ENCODE assay signal across 8 cellular contexts in genomic region chr17:67386965-67387551, GRCh38. TPM values are rescaled to one million over a fixed set of nuclear protein-coding genes. Genes with fewer than 3 reads are reported as not detected.
A peak's percentile ranks its signal among the peaks of the same experiment; 100 is the strongest.
DNase-seq lines count a peak whose midpoint lies in the region; ATAC-seq and TF ChIP-seq lines count a peak whose summit lies in the region.

No MANE protein-coding gene starts in this region.

- H3K9me3 ChIP-seq in DND-41 (ENCODE audit: insufficient read depth, low read length, severe bottlenecking), result no peaks in the 10 kb centered on the region

- no peaks in the 10 kb centered on the region for H4K20me1 ChIP-seq in DND-41 (ENCODE audit: insufficient read depth, low read length)

- H3K4me2 ChIP-seq in DND-41 (ENCODE audit: insufficient read depth, low read length), result no peak overlapping the region

- intact Hi-C loops in left colon (cut with DNase I, micrococcal nuclease), result no loop called here

- peaks cover 38% of the 10 kb centered on the region for H3K36me3 Mint-ChIP-seq in T-cell

- no peaks in the 10 kb centered on the region for H3K27me3 Mint-ChIP-seq in T-cell

- no peaks in the 10 kb centered on the region for H3K9me3 Mint-ChIP-seq in T-cell

- H3K4me1 ChIP-seq in DND-41 (ENCODE audit: insufficient read depth, low read length), result peaks cover 8% of the 10 kb centered on the region

- peaks cover 8% of the 10 kb centered on the region; the same call in 1 of the 2 replicates for H3K79me2 ChIP-seq in DND-41 (ENCODE audit: insufficient read depth, low read length)

- POLR2A ChIA-PET in T-cell (lab: Charles Lee), result interaction anchor here (0.5 to 0.7 kb wide), 3 partner anchors 8 to 110 kb away, joined by 3 to 6 read pairs (median 4); no protein-coding TSS in a partner anchor

- no peak overlapping the region for H3K27ac ChIP-seq in DND-41 (ENCODE audit: low read length)

- ATAC-seq in DND-41 (ENCODE audit: insufficient read depth, low read depth) (peak; percentile 76), T-cell (replicated peaks in 1 of 4) (no peak), left colon (peak; percentile 78), GM19395 (IDR thresholded peaks at IDR 0.05; ENCODE audit: unreplicated experiment) (no peak)

- peak overlapping the region in 1 of 3 donors; percentile 45 for H3K4me3 Mint-ChIP-seq in T-cell

- H3K27me3 ChIP-seq in DND-41 (ENCODE audit: insufficient read depth, low read length, poor library complexity), result no peaks in the 10 kb centered on the region

- DNase-seq in DND-41, result peak; percentile 64
- DNase-seq in LHCN-M2 (ENCODE audit: low read depth), result peak; percentile 56
- peak in 18 of 34 experiments; percentile 28 to 68 (median 43) for DNase-seq in T-cell
- DNase-seq in amniotic epithelial cell (ENCODE audit: low read depth), result peak; percentile 21
- peak; percentile 36 to 73 for DNase-seq in left colon
- DNase-seq in stimulated activated CD8-positive, alpha-beta memory T cell treated with anti-CD3 and anti-CD28 coated beads, Interleukin-15, amount 100 ng/mL, for 48 hours (ENCODE audit: low read depth in 2 of 2), result peak; percentile 54 to 68
- no peak for DNase-seq in foreskin melanocyte

- H3K4me1 Mint-ChIP-seq in T-cell, result peaks cover 78 to 84% (median 83%) of the 10 kb centered on the region in 3 donors

- no peak overlapping the region for H3K9ac ChIP-seq in DND-41 (ENCODE audit: low read depth, low read length)

- no peak overlapping the region for H3K4me3 ChIP-seq in DND-41 (ENCODE audit: low read depth in 1 of 2, low read length in 2 of 2)

- peak; percentile 92 for TF ChIP-seq CTCF in DND-41 (IDR thresholded peaks at IDR 0.05; ENCODE audit: borderline replicate concordance, extremely low read depth, low read length, poor library complexity, severe bottlenecking)

- H3K27ac Mint-ChIP-seq in T-cell, result peak overlapping the region; percentile 93 to 94

- H3K36me3 ChIP-seq in DND-41 (ENCODE audit: insufficient read depth, low read length), result no peaks in the 10 kb centered on the region; the same call in 1 of the 2 replicates

- CTCF ChIA-PET in T-cell (lab: Charles Lee), result interaction anchor here (0.6 to 2.7 kb wide), 6 partner anchors 11 to 88 kb away, joined by 3 to 18 read pairs (median 6); partner anchors contain the start of gene PITPNC1 (in 1 of the 2)

- no peak overlapping the region for H2AFZ ChIP-seq in DND-41 (ENCODE audit: low read depth, low read length)

RNA-seq across cellular contexts. Expression of gene PITPNC1, which starts 10.0 kb away (rescaled TPM):
- total RNA-seq in LHCN-M2 (2014; rRNA removed), result 10.4 and 12.5 TPM in 2 replicates
- 1.00 TPM for polyA plus RNA-seq in LHCN-M2 (2012)
- 100 to 1,000 TPM in 3 of 5 donors, 10 to 100 TPM in 2; 82.6 to 132 (median 111) TPM for total RNA-seq in T-cell
- 10 to 100 TPM; 13.7 to 15.6 TPM for total RNA-seq in left colon

RNA-seq across cellular contexts. Expression of gene PSMD12, which starts 20.7 kb away (rescaled TPM):
- total RNA-seq in LHCN-M2 (2014; rRNA removed) (34.8 and 49.4 TPM in 2 replicates), T-cell (10 to 100 TPM; 28.1 to 49.9 (median 37.7) TPM), left colon (10 to 100 TPM; 36.9 to 40.2 TPM)
- polyA plus RNA-seq in LHCN-M2 (2012), result 34.4 TPM

Comparison
In these comparisons a context has a peak if more than half of its experiments do, and no peak if none do; other contexts are left out.
1. ATAC-seq: peak in DND-41 (single experiment) and left colon (single experiment); none in T-cell (0 of 4) and GM19395 (single experiment).